In the genomic region with DNA sequence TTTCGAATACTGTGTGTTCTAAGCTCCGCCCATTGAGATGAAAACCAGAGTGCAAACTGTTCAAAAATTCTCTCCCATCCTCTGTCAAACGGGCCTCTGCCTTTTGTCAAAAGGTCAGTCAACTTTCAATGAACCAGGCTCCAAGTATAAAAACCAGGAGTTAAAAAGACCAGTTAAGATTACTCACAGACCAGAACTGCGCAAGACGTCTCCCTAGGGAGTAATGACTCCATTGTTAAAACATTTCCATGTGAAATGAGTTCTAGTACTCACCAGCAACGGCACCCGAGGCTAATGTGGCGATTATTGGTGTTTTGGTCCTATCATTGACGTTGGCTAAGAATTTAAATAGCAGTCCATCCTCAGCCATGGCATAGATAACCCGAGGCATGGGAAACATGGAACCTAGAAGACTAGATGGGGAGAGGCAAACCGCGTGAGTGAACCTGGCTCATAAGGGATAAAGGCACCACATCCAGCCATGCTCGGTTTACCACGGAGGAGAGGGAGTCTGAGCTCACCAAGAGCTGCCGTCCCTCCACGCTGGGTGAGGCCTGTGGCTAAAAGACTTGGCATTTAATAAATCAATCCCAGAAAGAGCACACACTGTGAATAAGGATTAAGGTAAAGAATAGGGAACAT, we compare ENCODE assay signal across 15 cellular contexts.
DNase-seq lines count a peak whose midpoint lies in the region; ATAC-seq, FAIRE-seq and TF ChIP-seq lines count a peak whose summit lies in the region.
"Had no signal": no experiment of that assay in that cellular context is flagged by ENCODE, and none has a peak within 500 bp of the region (broad histone marks: within the 10 kb centered on the region; RNA-seq: fewer than 3 reads in every experiment).

No MANE protein-coding gene starts in this region.

- peak; percentile 78 for FAIRE-seq in endometrium (lab: Jason Lieb, UNC)
- FAIRE-seq: A549 had no signal

- H3K4me3 Mint-ChIP-seq in natural killer cell treated with Interleukin-12 subunit alpha and Interleukin-12 subunit beta and Interleukin-15 and Interleukin-18, amount 100 ng/mL, for 72 hours: no peak overlapping the region
- H3K4me3 Mint-ChIP-seq in natural killer cell (no peak overlapping the region), mesothelial cell of epicardium (no peak overlapping the region)
- H3K4me3 Mint-ChIP-seq: activated CD8-positive, alpha-beta T cell treated with anti-CD3 and anti-CD28 coated beads for 36 hours; activated naive CD8-positive, alpha-beta T cell treated with anti-CD3 and anti-CD28 coated beads, Interleukin-2, amount 10 ng/mL, durations not matched to agents 7 days and 5 days had no signal

- peaks cover 3 to 5% of the 10 kb centered on the region in 2 donors for H3K36me3 ChIP-seq in aorta (ENCODE audit: control insufficient read depth in 1 of 2, insufficient read depth in 2 of 2, low read length in 1 of 2)

- no peak overlapping the region for H3K27ac Mint-ChIP-seq in natural killer cell treated with Interleukin-12 subunit alpha and Interleukin-12 subunit beta and Interleukin-15 and Interleukin-18, amount 100 ng/mL, for 72 hours
- H3K27ac Mint-ChIP-seq in natural killer cell: no peak overlapping the region
- peak overlapping the region; percentile 59 for H3K27ac Mint-ChIP-seq in mesothelial cell of epicardium
- H3K27ac Mint-ChIP-seq: activated CD8-positive, alpha-beta T cell treated with anti-CD3 and anti-CD28 coated beads for 36 hours; activated naive CD8-positive, alpha-beta T cell treated with anti-CD3 and anti-CD28 coated beads, Interleukin-2, amount 10 ng/mL, durations not matched to agents 7 days and 5 days had no signal

- peaks cover 0 to 2% of the 10 kb centered on the region in 2 donors for H3K4me1 ChIP-seq in aorta (ENCODE audit: control insufficient read depth in 1 of 2, insufficient read depth in 2 of 2, low read length in 2 of 2)
- H3K4me1 ChIP-seq: A549 had no signal

- WGBS in aorta, 2 donors: 59% methylated on average over 16 of the region's 16 CpGs

- intact Hi-C loops in natural killer cell (cut with micrococcal nuclease) (no loop called here), aorta (cut with DNase I) (loop anchor here (5.0 kb wide), 2 partner anchors 70 to 75 kb away; a partner anchor contains a TSS)

- no peaks in the 10 kb centered on the region for H3K9me3 ChIP-seq in aorta (ENCODE audit: control insufficient read depth, low read length)
- H3K9me3 ChIP-seq: A549 had no signal

- no peak for ATAC-seq in natural killer cell treated with Interleukin-12 subunit alpha and Interleukin-12 subunit beta and Interleukin-15 and Interleukin-18, amount 100 ng/mL, for 72 hours
- ATAC-seq in natural killer cell (no peak), aorta (ENCODE audit: low FRiP score) (peak; percentile 53), GM19035 (IDR thresholded peaks at IDR 0.05; ENCODE audit: unreplicated experiment) (no peak)
- ATAC-seq: A549; activated CD8-positive, alpha-beta T cell treated with anti-CD3 and anti-CD28 coated beads for 36 hours had no signal

- no peaks in the 10 kb centered on the region for H3K27me3 Mint-ChIP-seq in natural killer cell treated with Interleukin-12 subunit alpha and Interleukin-12 subunit beta and Interleukin-15 and Interleukin-18, amount 100 ng/mL, for 72 hours
- H3K27me3 Mint-ChIP-seq in natural killer cell (ENCODE audit: low read depth in 2 of 2) (no peaks in the 10 kb centered on the region), mesothelial cell of epicardium (ENCODE audit: low read depth) (no peaks in the 10 kb centered on the region)
- H3K27me3 Mint-ChIP-seq: activated CD8-positive, alpha-beta T cell treated with anti-CD3 and anti-CD28 coated beads for 36 hours; activated naive CD8-positive, alpha-beta T cell treated with anti-CD3 and anti-CD28 coated beads, Interleukin-2, amount 10 ng/mL, durations not matched to agents 7 days and 5 days had no signal

- peaks cover 6% of the 10 kb centered on the region for H3K36me3 Mint-ChIP-seq in natural killer cell treated with Interleukin-12 subunit alpha and Interleukin-12 subunit beta and Interleukin-15 and Interleukin-18, amount 100 ng/mL, for 72 hours
- H3K36me3 Mint-ChIP-seq in natural killer cell (no peaks in the 10 kb centered on the region), mesothelial cell of epicardium (peaks cover 17% of the 10 kb centered on the region)

- H3K4me1 Mint-ChIP-seq in natural killer cell treated with Interleukin-12 subunit alpha and Interleukin-12 subunit beta and Interleukin-15 and Interleukin-18, amount 100 ng/mL, for 72 hours (ENCODE audit: low read depth in 2 of 2): peaks cover 0 to 8% of the 10 kb centered on the region in 2 donors
- H3K4me1 Mint-ChIP-seq in natural killer cell: no peaks in the 10 kb centered on the region
- peaks cover 13% of the 10 kb centered on the region for H3K4me1 Mint-ChIP-seq in mesothelial cell of epicardium
- H3K4me1 Mint-ChIP-seq: activated naive CD8-positive, alpha-beta T cell treated with anti-CD3 and anti-CD28 coated beads, Interleukin-2, amount 10 ng/mL, durations not matched to agents 7 days and 5 days had no signal

- peak; percentile 32 for DNase-seq in natural killer cell treated with Interleukin-12 subunit alpha and Interleukin-12 subunit beta and Interleukin-15 and Interleukin-18, amount 100 ng/mL, for 72 hours (ENCODE audit: low spot score)
- DNase-seq in natural killer cell (no peak), mesothelial cell of epicardium (ENCODE audit: low spot score in 2 of 2, unreplicated experiment in 2 of 2) (no peak), aorta (no peak), NCI-H1048 (lab: John Stamatoyannopoulos, UW) (no peak)
- DNase-seq in central memory CD4-positive, alpha-beta T cell: no peak
- DNase-seq: activated CD8-positive, alpha-beta T cell treated with anti-CD3 and anti-CD28 coated beads for 36 hours; activated naive CD8-positive, alpha-beta T cell treated with anti-CD3 and anti-CD28 coated beads, Interleukin-2, amount 10 ng/mL, durations not matched to agents 7 days and 5 days; HCEC 1CT; MM.1S; NCI-H526 had no signal

- no peak overlapping the region for H3K4me3 ChIP-seq in aorta (ENCODE audit: low read length in 2 of 2)
- H3K4me3 ChIP-seq: A549 had no signal

- no peaks in the 10 kb centered on the region for H3K27me3 ChIP-seq in aorta (ENCODE audit: control insufficient read depth in 1 of 2, insufficient read depth in 2 of 2, low read length in 1 of 2)

- peak overlapping the region in 1 of 2 donors; percentile 30 for H3K27ac ChIP-seq in aorta (ENCODE audit: low read depth in 1 of 2, low read length in 2 of 2)
- H3K27ac ChIP-seq: A549, epithelial cell of prostate had no signal

- TF ChIP-seq CTCF in natural killer cell (IDR thresholded peaks at IDR 0.05) (no peak), mesothelial cell of epicardium (IDR thresholded peaks at IDR 0.05; ENCODE audit: unreplicated experiment) (no peak)

- no peaks in the 10 kb centered on the region for H3K9me3 Mint-ChIP-seq in natural killer cell treated with Interleukin-12 subunit alpha and Interleukin-12 subunit beta and Interleukin-15 and Interleukin-18, amount 100 ng/mL, for 72 hours
- H3K9me3 Mint-ChIP-seq in natural killer cell (no peaks in the 10 kb centered on the region), mesothelial cell of epicardium (no peaks in the 10 kb centered on the region)
- H3K9me3 Mint-ChIP-seq: activated CD8-positive, alpha-beta T cell treated with anti-CD3 and anti-CD28 coated beads for 36 hours; activated naive CD8-positive, alpha-beta T cell treated with anti-CD3 and anti-CD28 coated beads, Interleukin-2, amount 10 ng/mL, durations not matched to agents 7 days and 5 days had no signal
